In genomic region chr6:23655502-23655901, GRCh38 we compare ENCODE assay signal across 22 cellular contexts.
"Had no signal": no experiment of that assay in that cellular context is flagged by ENCODE, and none has a peak within 500 bp of the region (broad histone marks: within the 10 kb centered on the region; RNA-seq: fewer than 3 reads in every experiment).

No MANE protein-coding gene starts in this region.

- ATAC-seq: activated CD8-positive, alpha-beta T cell treated with anti-CD3 and anti-CD28 coated beads, Interleukin-2, amount 10 ng/mL, durations not matched to agents 7 days and 5 days; activated T-cell treated with anti-CD3 and anti-CD28 coated beads, Interleukin-2, amount 50 U/mL, for 4 hours; natural killer cell treated with Interleukin-12 subunit alpha and Interleukin-12 subunit beta and Interleukin-15 and Interleukin-18, amount 100 ng/mL, for 72 hours had no signal

- H3K4me1 ChIP-seq: tibial artery had no signal

- H3K9me3 ChIP-seq: tibial artery had no signal

- FAIRE-seq: colon, kidney, urothelium cell line had no signal

- H3K4me3 ChIP-seq: dorsolateral prefrontal cortex, lung, tibial artery had no signal

- H3K36me3 ChIP-seq: brain microvascular endothelial cell, tibial artery had no signal

- H3K27me3 ChIP-seq: brain microvascular endothelial cell, dorsolateral prefrontal cortex, tibial artery had no signal

- H3K27ac ChIP-seq: brain microvascular endothelial cell, epithelial cell of prostate, tibial artery had no signal

- DNase-seq: activated CD4-positive, alpha-beta T cell treated with anti-CD3 and anti-CD28 coated beads, Interleukin-2, amount 10 ng/mL, durations not matched to agents 24 days and 14 days; activated CD4-positive, CD25-positive, alpha-beta regulatory T cell; activated CD8-positive, alpha-beta T cell treated with anti-CD3 and anti-CD28 coated beads, Interleukin-2, amount 10 ng/mL, durations not matched to agents 7 days and 5 days; activated naive CD4-positive, alpha-beta T cell treated with anti-CD3 and anti-CD28 coated beads for 36 hours; activated T-cell treated with anti-CD3 and anti-CD28 coated beads, Interleukin-2, amount 50 U/mL, for 4 hours; brain microvascular endothelial cell; central memory CD4-positive, alpha-beta T cell; dorsolateral prefrontal cortex; foreskin melanocyte; kidney; occipital lobe; stimulated activated CD4-positive, alpha-beta T cell treated with anti-CD3 and anti-CD28 coated beads, Interleukin-12 subunit alpha, Interleukin-12 subunit beta, amount 100 ng/mL, for 4 hours; stimulated activated CD4-positive, alpha-beta T cell treated with anti-CD3 and anti-CD28 coated beads, Interleukin-1b, Interleukin-23, amount 100 ng/mL, for 48 hours; stimulated activated CD8-positive, alpha-beta memory T cell treated with anti-CD3 and anti-CD28 coated beads, Interleukin-4, amount 100 ng/mL, for 48 hours; stimulated activated naive CD4-positive, alpha-beta T cell treated with Interleukin-2 at 50 U/mL for 16 hours; T1000; tibial artery had no signal
